1 cellular context compared by ENCODE assay signal in genomic region chr6:42932412-42932811, GRCh38.
TF ChIP-seq lines count a peak whose summit lies in the region.

No MANE protein-coding gene starts in this region.

TF ChIP-seq in IMR-90, 13 proteins besides CTCF, POLR2A, EP300 and RAD21:
- no peak for TF ChIP-seq FOS (IDR thresholded peaks at IDR 0.05; ENCODE audit: low read depth, low read length)
